ENCODE assay signal across 12 cellular contexts in genomic region chr3:127721536-127721935, GRCh38.
"Had no signal": no experiment of that assay in that cellular context is flagged by ENCODE, and none has a peak within 500 bp of the region (broad histone marks: within the 10 kb centered on the region; RNA-seq: fewer than 3 reads in every experiment).

No MANE protein-coding gene starts in this region.

- H3K9me3 ChIP-seq: ovary, SK-N-SH, tibial artery had no signal

- H3K36me3 ChIP-seq: neural progenitor cell, ovary had no signal

- H3K27ac ChIP-seq: neural progenitor cell, ovary, tibial artery had no signal

- ATAC-seq: activated T-helper 17 cell treated with anti-CD3 and anti-CD28 coated beads, Interleukin-2, amount 50 U/mL, for 72 hours; stimulated activated effector memory CD8-positive, alpha-beta T cell treated with anti-CD3 and anti-CD28 coated beads, Interleukin-12 subunit alpha, Interleukin-12 subunit beta, amount 100 ng/mL, for 72 hours; T-cell had no signal

- H3K36me3 Mint-ChIP-seq: neural progenitor cell; stimulated activated effector memory CD8-positive, alpha-beta T cell treated with anti-CD3 and anti-CD28 coated beads, Interleukin-12 subunit alpha, Interleukin-12 subunit beta, amount 100 ng/mL, for 72 hours; T-cell had no signal

- H3K9me3 Mint-ChIP-seq: activated T-helper 17 cell treated with anti-CD3 and anti-CD28 coated beads, Interleukin-2, amount 50 U/mL, for 72 hours; stimulated activated effector memory CD8-positive, alpha-beta T cell treated with anti-CD3 and anti-CD28 coated beads, Interleukin-12 subunit alpha, Interleukin-12 subunit beta, amount 100 ng/mL, for 72 hours; T-cell had no signal

- H3K4me1 Mint-ChIP-seq: activated T-helper 17 cell treated with anti-CD3 and anti-CD28 coated beads, Interleukin-2, amount 50 U/mL, for 72 hours; stimulated activated effector memory CD8-positive, alpha-beta T cell treated with anti-CD3 and anti-CD28 coated beads, Interleukin-12 subunit alpha, Interleukin-12 subunit beta, amount 100 ng/mL, for 72 hours; T-cell had no signal

- H3K4me3 Mint-ChIP-seq: activated T-helper 17 cell treated with anti-CD3 and anti-CD28 coated beads, Interleukin-2, amount 50 U/mL, for 72 hours; neural progenitor cell; stimulated activated effector memory CD8-positive, alpha-beta T cell treated with anti-CD3 and anti-CD28 coated beads, Interleukin-12 subunit alpha, Interleukin-12 subunit beta, amount 100 ng/mL, for 72 hours; T-cell had no signal

- H3K4me3 ChIP-seq: neural progenitor cell, ovary, tibial artery had no signal

- DNase-seq: activated CD4-positive, CD25-positive, alpha-beta regulatory T cell treated with anti-CD3 and anti-CD28 coated beads, Interleukin-2, amount 50 U/mL, for 72 hours; activated naive CD4-positive, alpha-beta T cell treated with anti-CD3 and anti-CD28 coated beads, Interleukin-2, amount 50 U/mL, for 16 hours; SK-N-SH; stimulated activated CD4-positive, alpha-beta T cell treated with anti-CD3 and anti-CD28 coated beads, Interleukin-12 subunit alpha, Interleukin-12 subunit beta, amount 100 ng/mL, for 4 hours; stimulated activated CD4-positive, alpha-beta T cell treated with anti-CD3 and anti-CD28 coated beads, Interleukin-2, amount 100 ng/mL, for 24 hours; T-cell; T-helper 9 cell had no signal

- H3K27ac Mint-ChIP-seq: activated T-helper 17 cell treated with anti-CD3 and anti-CD28 coated beads, Interleukin-2, amount 50 U/mL, for 72 hours; neural progenitor cell; stimulated activated effector memory CD8-positive, alpha-beta T cell treated with anti-CD3 and anti-CD28 coated beads, Interleukin-12 subunit alpha, Interleukin-12 subunit beta, amount 100 ng/mL, for 72 hours; T-cell had no signal

- H3K27me3 ChIP-seq: ovary, tibial artery had no signal

- H3K9ac ChIP-seq: neural progenitor cell, SK-N-SH had no signal
